ENCODE assay signal across 1 cellular context in genomic region chr3:4979401-4980228, GRCh38.
A peak's percentile ranks its signal among the peaks of the same experiment; 100 is the strongest.
TF ChIP-seq lines count a peak whose summit lies in the region.

Gene BHLHE40, plus strand, starts transcription at chr3:4979437. Its CDS starts 282 bp downstream, at chr3:4979719.

TF ChIP-seq in GM12878, 131 proteins besides CTCF, POLR2A, EP300 and RAD21 (continued from another document):
- TF ChIP-seq PRDM15 (CRISPR knock-in tag; IDR thresholded peaks at IDR 0.05) = no peak
- TF ChIP-seq RELA (IDR thresholded peaks at IDR 0.05; ENCODE audit: borderline replicate concordance, partially characterized antibody) = no peak
- TF ChIP-seq SMAD1 (IDR thresholded peaks at IDR 0.05; ENCODE audit: low read depth, partially characterized antibody) = peak; percentile 79
- TF ChIP-seq BCL11A (IDR thresholded peaks at IDR 0.05; ENCODE audit: low read depth, low read length) = 0 out of 2 replicates have a peak, but pooled peaks have one; percentile 10
- TF ChIP-seq ETV6 (conservative IDR thresholded peaks at IDR 0.05 in 1 of 2, IDR thresholded peaks at IDR 0.05 in 1 of 2; ENCODE audit: borderline replicate concordance in 1 of 2, low read depth in 1 of 2) = no peak
- TF ChIP-seq SRF (IDR thresholded peaks at IDR 0.05; ENCODE audit: low read depth in 2 of 2, low read length in 2 of 2) = no peak
- TF ChIP-seq MLLT1 (IDR thresholded peaks at IDR 0.05) = peak; percentile 98
- no peak for TF ChIP-seq PML (IDR thresholded peaks at IDR 0.05; ENCODE audit: low read length)
- TF ChIP-seq TBL1XR1 (IDR thresholded peaks at IDR 0.05; ENCODE audit: low read depth, low read length) = no peak
- TF ChIP-seq HDAC6 (IDR thresholded peaks at IDR 0.05; ENCODE audit: unreplicated experiment) = peak; percentile 98
- peak; percentile 9; the same call in 1 of the 2 replicates for TF ChIP-seq TCF12 (IDR thresholded peaks at IDR 0.05; ENCODE audit: low read depth, low read length)
- TF ChIP-seq HSF1 (IDR thresholded peaks at IDR 0.05; ENCODE audit: low read depth, low read length) = no peak
- TF ChIP-seq CHD2 (IDR thresholded peaks at IDR 0.05; ENCODE audit: borderline replicate concordance, low read depth, low read length) = peak; percentile 32; the same call in 1 of the 2 replicates
- TF ChIP-seq FOXM1 (IDR thresholded peaks at IDR 0.05; ENCODE audit: low read depth, low read length) = no peak
- TF ChIP-seq WRNIP1 (IDR thresholded peaks at IDR 0.05; ENCODE audit: borderline replicate concordance, low read depth, low read length) = 0 out of 2 replicates have a peak, but pooled peaks have one; percentile 12
- peak; percentile 42; the same call in 1 of the 2 replicates for TF ChIP-seq GATAD2B (conservative IDR thresholded peaks at IDR 0.05; ENCODE audit: low read depth)
